ENCODE assay signal across 23 cellular contexts in the genomic region with DNA sequence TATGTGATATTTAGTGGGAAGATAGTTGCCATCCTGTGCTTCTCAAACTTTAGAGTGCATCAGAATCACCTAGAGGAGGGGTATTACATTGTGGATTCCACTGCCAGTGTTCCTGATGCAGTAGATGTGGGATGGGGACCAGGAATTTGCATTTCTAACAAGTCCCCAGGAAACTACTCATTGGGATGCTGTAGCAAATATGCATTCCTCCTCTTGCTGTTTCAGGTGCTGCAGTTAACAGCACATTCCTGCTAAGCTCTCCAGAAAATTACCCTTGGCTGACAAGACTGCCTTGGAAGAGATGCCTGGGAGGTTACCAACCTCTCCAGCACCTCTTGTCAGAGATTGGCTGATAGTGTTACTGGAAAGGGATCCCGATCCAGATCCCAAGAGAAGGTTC.
"Had no signal": no experiment of that assay in that cellular context is flagged by ENCODE, and none has a peak within 500 bp of the region (broad histone marks: within the 10 kb centered on the region; RNA-seq: fewer than 3 reads in every experiment).

No MANE protein-coding gene starts in this region.

- FAIRE-seq: astrocyte, TTC549 had no signal

- H3K27ac ChIP-seq: PC-9, SK-N-MC had no signal

- DNase-seq: activated CD4-positive, alpha-beta memory T cell treated with anti-CD3 and anti-CD28 coated beads for 36 hours; activated CD4-positive, alpha-beta T cell treated with anti-CD3 and anti-CD28 coated beads, Interleukin-2, amount 10 ng/mL, durations not matched to agents 7 days and 5 days; activated CD4-positive, CD25-positive, alpha-beta regulatory T cell; activated CD8-positive, alpha-beta memory T cell treated with anti-CD3 and anti-CD28 coated beads for 24 hours; activated effector memory CD4-positive, alpha-beta T cell treated with anti-CD3 and anti-CD28 coated beads, Interleukin-2, amount 50 U/mL, for 16 hours; activated naive CD4-positive, alpha-beta T cell treated with anti-CD3 and anti-CD28 coated beads for 36 hours; activated T-cell treated with anti-CD3 and anti-CD28 coated beads, Interleukin-2, amount 50 U/mL, for 4 hours; amygdala; Kasumi-1; NCI-H1105 treated with DMSO at 0.1 percent for 48 hours; NCI-H1436 treated with DMSO at 0.1 percent for 48 hours; NCI-H187; NCI-H2081; NCI-H510A treated with DMSO at 0.1 percent for 48 hours; NCI-H69; PC-9; SIG-M5; T-cell; T-helper 2 cell; T1000 had no signal

- H3K4me2 ChIP-seq: PC-9 had no signal

- H2AFZ ChIP-seq: PC-9 had no signal

- H3K4me3 ChIP-seq: PC-9, SK-N-MC had no signal
